8 cellular contexts compared by ENCODE assay signal in genomic region chr3:100261481-100261903, GRCh38. TPM values are rescaled to one million over a fixed set of nuclear protein-coding genes. Genes with fewer than 3 reads are reported as not detected.
A peak's percentile ranks its signal among the peaks of the same experiment; 100 is the strongest.
DNase-seq lines count a peak whose midpoint lies in the region; ATAC-seq and TF ChIP-seq lines count a peak whose summit lies in the region.

No MANE protein-coding gene starts in this region.

- H3K27ac ChIP-seq in H9 (ENCODE audit: insufficient read length, low read depth, low read length): no peak overlapping the region
- peak overlapping the region; percentile 89 to 99 (median 99) for H3K27ac ChIP-seq in gastroesophageal sphincter
- peak overlapping the region in 20 of 21 experiments; percentile 75 to 99 (median 95) for H3K27ac ChIP-seq in skin epidermis

- WGBS in H9 (ENCODE audit: extremely low coverage, insufficient read length, low lambda C conversion rate): no CpG with 5 or more reads among the region's 11 CpGs
- 0 to 5% methylated on average over 8 to 11 of the region's 11 CpGs for WGBS in gastroesophageal sphincter (ENCODE audit: low coverage in 1 of 2), 2 donors

- no peak for TF ChIP-seq POLR2A in gastroesophageal sphincter (IDR thresholded peaks at IDR 0.05)

- no peak overlapping the region for H3K18ac ChIP-seq in H9 (ENCODE audit: insufficient read length, low read depth, low read length)

- ATAC-seq in gastroesophageal sphincter: no peak

- H3K9me3 Mint-ChIP-seq in H9: no peaks in the 10 kb centered on the region
- H3K9me3 Mint-ChIP-seq in T-helper 2 cell treated with Interferon-gamma antibody and Interleukin-4, amounts not matched to agents 5 μg/mL and 100 μg/mL, for 36 hours: no peaks in the 10 kb centered on the region

- H3K27me3 ChIP-seq in H9 (ENCODE audit: insufficient read depth, low read length) (no peaks in the 10 kb centered on the region), gastroesophageal sphincter (no peaks in the 10 kb centered on the region)

- no peak overlapping the region for H4K91ac ChIP-seq in H9 (ENCODE audit: insufficient read length, low read depth, low read length)

- peak overlapping the region; percentile 96 for H3K4me2 ChIP-seq in H9 (ENCODE audit: insufficient read depth, insufficient read length, low read length)

- no peak overlapping the region for H3K4ac ChIP-seq in H9 (ENCODE audit: low read depth, low read length)

- no peak overlapping the region for H3K23ac ChIP-seq in H9 (ENCODE audit: insufficient read length, low read depth, low read length)

- peaks cover 3% of the 10 kb centered on the region; the same call in 1 of the 2 replicates for H3K79me2 ChIP-seq in H9 (ENCODE audit: insufficient read depth, low read length)

- peaks cover 5% of the 10 kb centered on the region for H3K79me1 ChIP-seq in H9 (ENCODE audit: insufficient read depth, low read depth, low read length, poor library complexity, severe bottlenecking)

- H2AFZ ChIP-seq in H9 (ENCODE audit: low read length): no peak overlapping the region

- peak overlapping the region; percentile 91 to 97 for H3K4me3 Mint-ChIP-seq in H9
- peak overlapping the region; percentile 97 for H3K4me3 Mint-ChIP-seq in T-helper 2 cell treated with Interferon-gamma antibody and Interleukin-4, amounts not matched to agents 5 μg/mL and 100 μg/mL, for 36 hours

- H2BK5ac ChIP-seq in H9 (ENCODE audit: insufficient read length, low read length): no peak overlapping the region

- no peak overlapping the region for H3K14ac ChIP-seq in H9 (ENCODE audit: insufficient read depth, low read length)

- TF ChIP-seq CTCF in H9 (conservative IDR thresholded peaks at IDR 0.05) (no peak), gastroesophageal sphincter (IDR thresholded peaks at IDR 0.05) (no peak)

- no peaks in the 10 kb centered on the region for H3K27me3 Mint-ChIP-seq in H9 (ENCODE audit: low read depth)
- H3K27me3 Mint-ChIP-seq in T-helper 2 cell treated with Interferon-gamma antibody and Interleukin-4, amounts not matched to agents 5 μg/mL and 100 μg/mL, for 36 hours (ENCODE audit: low read depth): no peaks in the 10 kb centered on the region

- peaks cover 10% of the 10 kb centered on the region for H3K23me2 ChIP-seq in H9 (ENCODE audit: insufficient read length, low read depth, low read length, poor library complexity, severe bottlenecking)

- no peak overlapping the region for H2BK12ac ChIP-seq in H9 (ENCODE audit: insufficient read length, low read depth, low read length)

- no peak overlapping the region for H2BK15ac ChIP-seq in H9 (ENCODE audit: low read depth, low read length)

- H4K8ac ChIP-seq in H9 (replicated peaks; ENCODE audit: insufficient read length, low read depth, low read length): no peak overlapping the region

- H3K9me3 ChIP-seq in H9 (ENCODE audit: control insufficient read depth, low read depth, low read length) (no peaks in the 10 kb centered on the region), gastroesophageal sphincter (no peaks in the 10 kb centered on the region)

- H3K56ac ChIP-seq in H9 (ENCODE audit: insufficient read length, low read depth, low read length): no peak overlapping the region

- H3K9ac ChIP-seq in H9 (ENCODE audit: extremely low read depth, insufficient read length, low read length): peak overlapping the region; percentile 73

- peak overlapping the region; percentile 61 to 98 (median 77) for H3K27ac Mint-ChIP-seq in H9
- peak overlapping the region; percentile 99 for H3K27ac Mint-ChIP-seq in T-helper 2 cell treated with Interferon-gamma antibody and Interleukin-4, amounts not matched to agents 5 μg/mL and 100 μg/mL, for 36 hours

- no peak overlapping the region for H3T11ph ChIP-seq in H9 (ENCODE audit: low read length)

- H2AK5ac ChIP-seq in H9 (ENCODE audit: insufficient read length, low read length): no peak overlapping the region

- H3K4me1 ChIP-seq in H9 (ENCODE audit: insufficient read depth, low read length) (no peaks in the 10 kb centered on the region), gastroesophageal sphincter (peaks cover 10 to 62% (median 11%) of the 10 kb centered on the region in 3 donors)

- H3K4me3 ChIP-seq in gastroesophageal sphincter (peak overlapping the region; percentile 66 to 100), skin epidermis (peak overlapping the region; percentile 54 to 98 (median 78))

- no peak for TF ChIP-seq EP300 in gastroesophageal sphincter (IDR thresholded peaks at IDR 0.05)

- no peak overlapping the region for H4K5ac ChIP-seq in H9 (ENCODE audit: insufficient read length, low read depth, low read length)

- no peaks in the 10 kb centered on the region for H3K36me3 ChIP-seq in gastroesophageal sphincter

- H2BK20ac ChIP-seq in H9 (ENCODE audit: low read depth, low read length, poor library complexity, severe bottlenecking): no peak overlapping the region

- H4K20me1 ChIP-seq in H9 (ENCODE audit: control insufficient read depth, insufficient read depth, insufficient read length): no peaks in the 10 kb centered on the region

- H3K4me1 Mint-ChIP-seq in H9: peaks cover 25 to 35% of the 10 kb centered on the region in 2 experiments
- H3K4me1 Mint-ChIP-seq in T-helper 2 cell treated with Interferon-gamma antibody and Interleukin-4, amounts not matched to agents 5 μg/mL and 100 μg/mL, for 36 hours (ENCODE audit: low read depth): peaks cover 36% of the 10 kb centered on the region

- no peak overlapping the region for H2BK120ac ChIP-seq in H9 (ENCODE audit: low read depth, low read length, poor library complexity, severe bottlenecking)

- H3K36me3 Mint-ChIP-seq in H9 (ENCODE audit: insufficient read depth in 1 of 3, low read depth in 3 of 3): no peaks in the 10 kb centered on the region
- H3K36me3 Mint-ChIP-seq in T-helper 2 cell treated with Interferon-gamma antibody and Interleukin-4, amounts not matched to agents 5 μg/mL and 100 μg/mL, for 36 hours (ENCODE audit: low read depth): peaks cover 3% of the 10 kb centered on the region

- DNase-seq in H9 (no peak), iPS-NIHi11 (ENCODE audit: low spot score) (no peak), NCI-H446 treated with DMSO at 0.1 percent for 48 hours (lab: John Stamatoyannopoulos, UW) (no peak), NCI-H2171 treated with DMSO at 0.1 percent for 48 hours (lab: John Stamatoyannopoulos, UW) (no peak)
- no peak for DNase-seq in T-helper 2 cell treated with Interferon-gamma antibody and Interleukin-4, amounts not matched to agents 5 μg/mL and 100 μg/mL, for 36 hours (ENCODE audit: low spot score)
- no peak for DNase-seq in activated CD4-positive, alpha-beta T cell treated with anti-CD3 and anti-CD28 coated beads for 1 hour

RNA-seq across cellular contexts. Expression of gene TBC1D23, which starts 0.7 kb away (rescaled TPM):
- total RNA-seq in H9 (2021) (34.7 and 37.1 TPM in 2 replicates), gastroesophageal sphincter (10 to 100 TPM; 23.9 to 37.2 (median 34.0) TPM)
